1 cellular context compared by ENCODE assay signal in genomic region chr1:242813490-242814091, GRCh38.
A peak's percentile ranks its signal among the peaks of the same experiment; 100 is the strongest.
TF ChIP-seq lines count a peak whose summit lies in the region.

No MANE protein-coding gene starts in this region.

TF ChIP-seq in GM12878, 131 proteins besides CTCF, POLR2A, EP300 and RAD21 (continued from another document):
- TF ChIP-seq TARDBP (IDR thresholded peaks at IDR 0.05; ENCODE audit: borderline replicate concordance), result no peak
- no peak for TF ChIP-seq CEBPZ (IDR thresholded peaks at IDR 0.05; ENCODE audit: low read depth, low read length)
- no peak for TF ChIP-seq BCLAF1 (IDR thresholded peaks at IDR 0.05)
- TF ChIP-seq FOS (IDR thresholded peaks at IDR 0.05; ENCODE audit: borderline replicate concordance, extremely low read depth, insufficient read length), result no peak
- peak; percentile 30 for TF ChIP-seq SKIL (IDR thresholded peaks at IDR 0.05; ENCODE audit: low read depth, poor library complexity, severe bottlenecking)
- peak; percentile 46; the same call in 1 of the 2 replicates for TF ChIP-seq CHD2 (IDR thresholded peaks at IDR 0.05; ENCODE audit: borderline replicate concordance, low read depth, low read length)
- peak; percentile 81 for TF ChIP-seq NR2F1 (conservative IDR thresholded peaks at IDR 0.05)
- peak; percentile 73 for TF ChIP-seq BMI1 (IDR thresholded peaks at IDR 0.05; ENCODE audit: borderline replicate concordance)
- TF ChIP-seq SUPT20H (IDR thresholded peaks at IDR 0.05; ENCODE audit: borderline replicate concordance, control insufficient read depth, low read depth, low read length), result no peak
- TF ChIP-seq SPI1 (IDR thresholded peaks at IDR 0.05; ENCODE audit: borderline replicate concordance, insufficient read depth, low read depth, low read length), result peak; percentile 81
- peak; percentile 74; the same call in 1 of the 2 replicates for TF ChIP-seq CHD1 (IDR thresholded peaks at IDR 0.05; ENCODE audit: low read depth, low read length)
- TF ChIP-seq SIX5 (IDR thresholded peaks at IDR 0.05; ENCODE audit: low read depth, low read length, severe bottlenecking), result no peak
- 0 out of 2 replicates have a peak, but pooled peaks have one; percentile 42 for TF ChIP-seq NBN (IDR thresholded peaks at IDR 0.05)
- no peak for TF ChIP-seq WRNIP1 (IDR thresholded peaks at IDR 0.05; ENCODE audit: borderline replicate concordance, low read depth, low read length)
